8 cellular contexts compared by ENCODE assay signal in the genomic region with DNA sequence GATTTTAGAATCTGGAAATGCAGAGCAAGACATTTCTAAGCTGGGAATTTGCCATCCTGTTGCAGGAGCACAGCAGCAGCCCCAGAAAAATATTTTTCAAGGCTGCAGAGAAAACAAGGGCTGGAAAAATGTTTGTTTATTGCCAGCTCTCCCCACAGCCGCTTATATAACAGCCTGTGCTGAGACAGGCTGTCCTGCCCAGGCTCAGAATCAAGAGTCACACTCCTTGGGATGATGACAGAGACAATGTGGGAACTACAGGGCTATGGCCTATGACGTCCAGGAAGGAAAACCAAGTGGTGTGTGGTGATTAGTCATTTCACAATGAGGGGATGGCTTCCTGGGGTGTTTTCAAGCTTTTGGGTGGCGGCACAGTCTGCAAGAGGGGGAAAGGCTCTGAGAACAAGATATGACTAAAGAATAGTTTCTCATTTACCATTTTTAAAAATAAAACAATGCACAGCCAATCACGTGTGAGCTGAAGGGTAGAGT.
DNase-seq lines count a peak whose midpoint lies in the region; ATAC-seq and TF ChIP-seq lines count a peak whose summit lies in the region.

No MANE protein-coding gene starts in this region.

- intact Hi-C loops in breast epithelium (cut with DNase I; ENCODE audit: low total_unique reads): loop anchor here (2.0 kb wide), 1 partner anchor 75 kb away; no protein-coding TSS in a partner anchor

- H3K27ac ChIP-seq in breast epithelium: peak overlapping the region; percentile 73 to 93
- peak overlapping the region; percentile 92 for H3K27ac ChIP-seq in temporal lobe (ENCODE audit: low read depth, low read length)

- H3K4me3 ChIP-seq in AG09309 (ENCODE audit: control insufficient read depth, low read depth, low read length) (no peak overlapping the region), breast epithelium (peak overlapping the region in 1 of 3 donors; percentile 3)

- TF ChIP-seq POLR2A in breast epithelium (IDR thresholded peaks at IDR 0.05): no peak

- DNase-seq in AG09309 (ENCODE audit: low read depth) (peak; percentile 89), GM19240 (ENCODE audit: insufficient read length, low spot score) (peak; percentile 33), LoVo (ENCODE audit: low spot score) (peak; percentile 25), breast epithelium (ENCODE audit: low spot score in 2 of 2) (peak in 1 of 2 donors; percentile 56), left lobe of liver (ENCODE audit: low spot score) (peak; percentile 47), HuH-7.5 (ENCODE audit: low spot score) (no peak)
- DNase-seq in activated naive CD4-positive, alpha-beta T cell treated with Interleukin-2 at 50 U/mL for 16 hours: no peak

- H3K4me1 ChIP-seq in breast epithelium: no peaks in the 10 kb centered on the region

- H3K27me3 ChIP-seq in breast epithelium: no peaks in the 10 kb centered on the region

- peak; percentile 81 for ATAC-seq in left lobe of liver

- no peaks in the 10 kb centered on the region for H3K9me3 ChIP-seq in breast epithelium

- H3K36me3 ChIP-seq in breast epithelium: no peaks in the 10 kb centered on the region

- no peak for TF ChIP-seq CTCF in AG09309 (IDR thresholded peaks at IDR 0.05; ENCODE audit: control insufficient read depth, insufficient read depth, low read depth, low read length, missing control alignments)
- TF ChIP-seq CTCF in breast epithelium (IDR thresholded peaks at IDR 0.05): no peak

Comparison
In these comparisons a context has a peak if more than half of its experiments do, and no peak if none do; other contexts are left out.
1. DNase-seq: peak in AG09309 (single experiment), GM19240 (single experiment), LoVo (single experiment) and left lobe of liver (single experiment); none in HuH-7.5 (single experiment) and activated naive CD4-positive, alpha-beta T cell treated with Interleukin-2 at 50 U/mL for 16 hours (single experiment).